ENCODE assay signal across 1 cellular context in genomic region chr2:108330971-108331370, GRCh38.
TF ChIP-seq lines count a peak whose summit lies in the region.

No MANE protein-coding gene starts in this region.

TF ChIP-seq in endothelial cell of umbilical vein, 7 proteins besides CTCF, POLR2A, EP300 and RAD21:
- TF ChIP-seq MYC (IDR thresholded peaks at IDR 0.05; ENCODE audit: low read depth, low read length) (no peak), FOS (IDR thresholded peaks at IDR 0.05; ENCODE audit: borderline replicate concordance, insufficient read depth, low read length) (no peak), POLR2AphosphoS5 (IDR thresholded peaks at IDR 0.05; ENCODE audit: insufficient read depth, low read depth, low read length) (no peak), MAX (IDR thresholded peaks at IDR 0.05; ENCODE audit: insufficient read depth, insufficient read length) (no peak), JUN (IDR thresholded peaks at IDR 0.05; ENCODE audit: borderline replicate concordance, insufficient read depth, insufficient read length, low read depth) (no peak), EZH2 (IDR thresholded peaks at IDR 0.05; ENCODE audit: borderline replicate concordance, low read depth, low read length, severe bottlenecking) (no peak)
